8 cellular contexts compared by ENCODE assay signal in the genomic region with DNA sequence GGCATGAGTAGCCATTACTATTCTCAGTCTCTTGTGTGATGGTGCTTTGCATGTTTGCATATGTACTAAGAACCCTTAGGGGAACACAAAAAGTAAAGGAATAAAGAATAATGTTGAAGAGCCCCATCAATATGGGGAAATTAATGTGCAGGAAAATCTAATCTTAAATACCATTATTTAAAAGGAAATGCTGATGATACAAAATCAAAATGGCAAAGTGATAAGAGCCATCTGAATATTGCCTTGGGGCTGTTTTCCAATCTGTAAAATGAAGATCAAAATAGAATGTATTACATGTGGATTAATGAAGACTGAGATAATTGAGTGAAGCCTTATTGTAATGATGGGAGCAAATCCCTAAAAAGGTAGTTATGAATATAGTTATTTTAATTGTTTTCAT.
"Had no signal": no experiment of that assay in that cellular context is flagged by ENCODE, and none has a peak within 500 bp of the region (broad histone marks: within the 10 kb centered on the region; RNA-seq: fewer than 3 reads in every experiment).

No MANE protein-coding gene starts in this region.

- H3K9me3 ChIP-seq: HAP-1 had no signal

- H3K4me3 ChIP-seq: GM23248, HAP-1 had no signal

- DNase-seq: GM23248, GOT3, H7, HFFc6, KG1 had no signal

- H3K9ac ChIP-seq: GM23248 had no signal

- H3K27ac ChIP-seq: GM23248, HL-60 had no signal

- H3K4me1 ChIP-seq: HAP-1 had no signal

- ATAC-seq: HCT116 had no signal

- H3K36me3 ChIP-seq: HAP-1 had no signal

- H2AFZ ChIP-seq: GM23248 had no signal
